25 cellular contexts compared by ENCODE assay signal in genomic region chr13:46145950-46146349, GRCh38. TPM values are rescaled to one million over a fixed set of nuclear protein-coding genes. Genes with fewer than 3 reads are reported as not detected.
"Had no signal": no experiment of that assay in that cellular context is flagged by ENCODE, and none has a peak within 500 bp of the region (broad histone marks: within the 10 kb centered on the region; RNA-seq: fewer than 3 reads in every experiment).

No MANE protein-coding gene starts in this region.

- H3K4me3 Mint-ChIP-seq: activated B cell treated with CpG ODN at 0.5 μM for 24 hours; activated CD4-positive, alpha-beta T cell treated with anti-CD3 and anti-CD28 coated beads, Interleukin-2, amount 10 ng/mL, durations not matched to agents 24 days and 14 days; activated naive CD8-positive, alpha-beta T cell treated with anti-CD3 and anti-CD28 coated beads for 36 hours; T-helper 1 cell treated with Interleukin-12 subunit alpha and Interleukin-12 subunit beta and Interleukin-4 antibody, amounts not matched to agents 30 μg/mL and 1 μg/mL, for 36 hours had no signal

- DNase-seq: activated B cell treated with CpG ODN at 0.5 μM for 24 hours; activated CD4-positive, alpha-beta T cell treated with anti-CD3 and anti-CD28 coated beads for 1 hour; activated CD4-positive, alpha-beta T cell treated with anti-CD3 and anti-CD28 coated beads, Interleukin-2, amount 10 ng/mL, durations not matched to agents 24 days and 14 days; activated CD4-positive, alpha-beta T cell treated with anti-CD3 and anti-CD28 coated beads, Interleukin-2, amount 50 U/mL, for 48 hours; activated naive CD8-positive, alpha-beta T cell treated with anti-CD3 and anti-CD28 coated beads for 36 hours; activated T-cell treated with anti-CD3 and anti-CD28 coated beads for 4 hours; brain microvascular endothelial cell; cerebellar nuclear complex; Kasumi-1; NCI-H1436 treated with DMSO at 0.1 percent for 48 hours; NCI-H187; NCI-H2081; NCI-H510A treated with DMSO at 0.1 percent for 48 hours; NCI-H69; NK-92 treated with Interleukin-12 subunit alpha and Interleukin-12 subunit beta, amount 100 ng/mL, for 24 hours; Peyer's patch; SHP77; SW 1271; T-helper 9 cell had no signal

- H3K27ac Mint-ChIP-seq: activated B cell treated with CpG ODN at 0.5 μM for 24 hours; activated CD4-positive, alpha-beta T cell treated with anti-CD3 and anti-CD28 coated beads, Interleukin-2, amount 10 ng/mL, durations not matched to agents 24 days and 14 days; T-helper 1 cell treated with Interleukin-12 subunit alpha and Interleukin-12 subunit beta and Interleukin-4 antibody, amounts not matched to agents 30 μg/mL and 1 μg/mL, for 36 hours had no signal

- H3K9me3 Mint-ChIP-seq: activated B cell treated with CpG ODN at 0.5 μM for 24 hours; activated CD4-positive, alpha-beta T cell treated with anti-CD3 and anti-CD28 coated beads, Interleukin-2, amount 10 ng/mL, durations not matched to agents 24 days and 14 days; activated naive CD8-positive, alpha-beta T cell treated with anti-CD3 and anti-CD28 coated beads for 36 hours; T-helper 1 cell treated with Interleukin-12 subunit alpha and Interleukin-12 subunit beta and Interleukin-4 antibody, amounts not matched to agents 30 μg/mL and 1 μg/mL, for 36 hours had no signal

- H3K4me3 ChIP-seq: cardiac muscle cell, Peyer's patch, SJSA1 had no signal

- H3K27me3 ChIP-seq: brain microvascular endothelial cell, cardiac muscle cell, Peyer's patch, SJSA1 had no signal

- H3K27ac ChIP-seq: brain microvascular endothelial cell, cardiac muscle cell, Peyer's patch, SJSA1 had no signal

- H3K9me3 ChIP-seq: Peyer's patch, SJSA1 had no signal

- H3K4me1 ChIP-seq: Peyer's patch, SJSA1 had no signal

- FAIRE-seq: colon had no signal

- H3K27me3 Mint-ChIP-seq: activated B cell treated with CpG ODN at 0.5 μM for 24 hours; activated CD4-positive, alpha-beta T cell treated with anti-CD3 and anti-CD28 coated beads, Interleukin-2, amount 10 ng/mL, durations not matched to agents 24 days and 14 days; activated naive CD8-positive, alpha-beta T cell treated with anti-CD3 and anti-CD28 coated beads for 36 hours had no signal

- ATAC-seq: SK-N-SH treated with all-trans-retinoic acid at 6 μM for 48 hours had no signal

- H3K36me3 ChIP-seq: brain microvascular endothelial cell, cardiac muscle cell, Peyer's patch had no signal

RNA-seq across cellular contexts. Expression of gene CPB2, which starts 41.1 kb away (rescaled TPM):
- total RNA-seq: activated B cell treated with CpG ODN at 0.5 μM for 24 hours; activated CD4-positive, alpha-beta T cell treated with anti-CD3 and anti-CD28 coated beads, Interleukin-2, amount 10 ng/mL, durations not matched to agents 24 days and 14 days; activated CD8-positive, alpha-beta memory T cell treated with anti-CD3 and anti-CD28 coated beads for 36 hours; activated naive CD8-positive, alpha-beta T cell treated with anti-CD3 and anti-CD28 coated beads for 36 hours; cardiac muscle cell; Peyer's patch; SJSA1 had no signal
- polyA plus RNA-seq: cardiac muscle cell had no signal
